ENCODE assay signal across 1 cellular context in genomic region chr10:60974463-60975149, GRCh38.
TF ChIP-seq lines count a peak whose summit lies in the region.

No MANE protein-coding gene starts in this region.

TF ChIP-seq in SK-N-SH treated with all-trans-retinoic acid at 6 μM for 48 hours, 23 proteins besides CTCF, POLR2A, EP300 and RAD21 (continued from another document):
- no peak for TF ChIP-seq PPARA (CRISPR knock-in tag; IDR thresholded peaks at IDR 0.05; ENCODE audit: borderline replicate concordance)
- TF ChIP-seq SNAI2 (CRISPR knock-in tag; IDR thresholded peaks at IDR 0.05), result no peak
- TF ChIP-seq CSDC2 (CRISPR knock-in tag; IDR thresholded peaks at IDR 0.05), result no peak
- TF ChIP-seq GLIS3 (CRISPR knock-in tag; IDR thresholded peaks at IDR 0.05), result no peak
- no peak for TF ChIP-seq ZFP30 (CRISPR knock-in tag; IDR thresholded peaks at IDR 0.05)
